In genomic region chr16:68770671-68771070, GRCh38 we compare ENCODE assay signal across 3 cellular contexts.
TF ChIP-seq lines count a peak whose summit lies in the region.

No MANE protein-coding gene starts in this region.

TF ChIP-seq in GM23338, 12 proteins besides CTCF, POLR2A, EP300 and RAD21 (continues in another document):
- TF ChIP-seq STAT1 (IDR thresholded peaks at IDR 0.05; ENCODE audit: unreplicated experiment) (no peak), ZNF114 (CRISPR knock-in tag; IDR thresholded peaks at IDR 0.05) (no peak), EZH2 (IDR thresholded peaks at IDR 0.05; ENCODE audit: low read depth, unreplicated experiment) (no peak), CREB1 (CRISPR knock-in tag; IDR thresholded peaks at IDR 0.05; ENCODE audit: low read depth) (no peak), ETS1 (IDR thresholded peaks at IDR 0.05) (no peak), REST (IDR thresholded peaks at IDR 0.05; ENCODE audit: unreplicated experiment) (no peak), NANOG (IDR thresholded peaks at IDR 0.05; ENCODE audit: borderline replicate concordance) (no peak), EZH2phosphoT487 (IDR thresholded peaks at IDR 0.05; ENCODE audit: unreplicated experiment) (no peak), ZNF331 (CRISPR knock-in tag; IDR thresholded peaks at IDR 0.05; ENCODE audit: low read depth) (no peak), POLR2AphosphoS5 (IDR thresholded peaks at IDR 0.05; ENCODE audit: low read depth) (no peak)

TF ChIP-seq in SK-N-SH treated with all-trans-retinoic acid at 6 μM for 48 hours, 23 proteins besides CTCF, POLR2A, EP300 and RAD21:
- TF ChIP-seq TSHZ2 (CRISPR knock-in tag; IDR thresholded peaks at IDR 0.05), result 0 out of 2 replicates have a peak, but pooled peaks have one; percentile 33
- TF ChIP-seq TCF4 (CRISPR knock-in tag; IDR thresholded peaks at IDR 0.05; ENCODE audit: borderline replicate concordance), result 0 out of 2 replicates have a peak, but pooled peaks have one; percentile 12
- TF ChIP-seq TOX (CRISPR knock-in tag; IDR thresholded peaks at IDR 0.05; ENCODE audit: borderline replicate concordance), result no peak

TF ChIP-seq in H1, 55 proteins besides CTCF, POLR2A, EP300 and RAD21:
- TF ChIP-seq BCL11A (IDR thresholded peaks at IDR 0.05; ENCODE audit: low read depth in 2 of 2, low read length in 2 of 2) (no peak), POU5F1 (IDR thresholded peaks at IDR 0.05; ENCODE audit: low read depth, low read length) (no peak), RFX5 (IDR thresholded peaks at IDR 0.05; ENCODE audit: borderline replicate concordance, low read depth, low read length) (no peak), E2F6 (IDR thresholded peaks at IDR 0.05) (no peak), SUZ12 (IDR thresholded peaks at IDR 0.05; ENCODE audit: low read length) (no peak), SIX5 (IDR thresholded peaks at IDR 0.05; ENCODE audit: low read depth, low read length) (no peak)
TF ChIP-seq in H1: peak in this region for 0.
